In genomic region chr9:133996531-133997520, GRCh38 we compare ENCODE assay signal across 1 cellular context.
TF ChIP-seq lines count a peak whose summit lies in the region.

No MANE protein-coding gene starts in this region.

TF ChIP-seq in GM23338, 12 proteins besides CTCF, POLR2A, EP300 and RAD21 (continued from another document):
- TF ChIP-seq JUNB (IDR thresholded peaks at IDR 0.05; ENCODE audit: unreplicated experiment) (no peak), ETS1 (IDR thresholded peaks at IDR 0.05) (no peak), POLR2AphosphoS5 (IDR thresholded peaks at IDR 0.05; ENCODE audit: low read depth) (no peak), ZNF114 (CRISPR knock-in tag; IDR thresholded peaks at IDR 0.05) (no peak), NANOG (IDR thresholded peaks at IDR 0.05; ENCODE audit: borderline replicate concordance) (no peak), STAT1 (IDR thresholded peaks at IDR 0.05; ENCODE audit: unreplicated experiment) (no peak), ZNF331 (CRISPR knock-in tag; IDR thresholded peaks at IDR 0.05; ENCODE audit: low read depth) (no peak)
- TF ChIP-seq, protein P1, sequence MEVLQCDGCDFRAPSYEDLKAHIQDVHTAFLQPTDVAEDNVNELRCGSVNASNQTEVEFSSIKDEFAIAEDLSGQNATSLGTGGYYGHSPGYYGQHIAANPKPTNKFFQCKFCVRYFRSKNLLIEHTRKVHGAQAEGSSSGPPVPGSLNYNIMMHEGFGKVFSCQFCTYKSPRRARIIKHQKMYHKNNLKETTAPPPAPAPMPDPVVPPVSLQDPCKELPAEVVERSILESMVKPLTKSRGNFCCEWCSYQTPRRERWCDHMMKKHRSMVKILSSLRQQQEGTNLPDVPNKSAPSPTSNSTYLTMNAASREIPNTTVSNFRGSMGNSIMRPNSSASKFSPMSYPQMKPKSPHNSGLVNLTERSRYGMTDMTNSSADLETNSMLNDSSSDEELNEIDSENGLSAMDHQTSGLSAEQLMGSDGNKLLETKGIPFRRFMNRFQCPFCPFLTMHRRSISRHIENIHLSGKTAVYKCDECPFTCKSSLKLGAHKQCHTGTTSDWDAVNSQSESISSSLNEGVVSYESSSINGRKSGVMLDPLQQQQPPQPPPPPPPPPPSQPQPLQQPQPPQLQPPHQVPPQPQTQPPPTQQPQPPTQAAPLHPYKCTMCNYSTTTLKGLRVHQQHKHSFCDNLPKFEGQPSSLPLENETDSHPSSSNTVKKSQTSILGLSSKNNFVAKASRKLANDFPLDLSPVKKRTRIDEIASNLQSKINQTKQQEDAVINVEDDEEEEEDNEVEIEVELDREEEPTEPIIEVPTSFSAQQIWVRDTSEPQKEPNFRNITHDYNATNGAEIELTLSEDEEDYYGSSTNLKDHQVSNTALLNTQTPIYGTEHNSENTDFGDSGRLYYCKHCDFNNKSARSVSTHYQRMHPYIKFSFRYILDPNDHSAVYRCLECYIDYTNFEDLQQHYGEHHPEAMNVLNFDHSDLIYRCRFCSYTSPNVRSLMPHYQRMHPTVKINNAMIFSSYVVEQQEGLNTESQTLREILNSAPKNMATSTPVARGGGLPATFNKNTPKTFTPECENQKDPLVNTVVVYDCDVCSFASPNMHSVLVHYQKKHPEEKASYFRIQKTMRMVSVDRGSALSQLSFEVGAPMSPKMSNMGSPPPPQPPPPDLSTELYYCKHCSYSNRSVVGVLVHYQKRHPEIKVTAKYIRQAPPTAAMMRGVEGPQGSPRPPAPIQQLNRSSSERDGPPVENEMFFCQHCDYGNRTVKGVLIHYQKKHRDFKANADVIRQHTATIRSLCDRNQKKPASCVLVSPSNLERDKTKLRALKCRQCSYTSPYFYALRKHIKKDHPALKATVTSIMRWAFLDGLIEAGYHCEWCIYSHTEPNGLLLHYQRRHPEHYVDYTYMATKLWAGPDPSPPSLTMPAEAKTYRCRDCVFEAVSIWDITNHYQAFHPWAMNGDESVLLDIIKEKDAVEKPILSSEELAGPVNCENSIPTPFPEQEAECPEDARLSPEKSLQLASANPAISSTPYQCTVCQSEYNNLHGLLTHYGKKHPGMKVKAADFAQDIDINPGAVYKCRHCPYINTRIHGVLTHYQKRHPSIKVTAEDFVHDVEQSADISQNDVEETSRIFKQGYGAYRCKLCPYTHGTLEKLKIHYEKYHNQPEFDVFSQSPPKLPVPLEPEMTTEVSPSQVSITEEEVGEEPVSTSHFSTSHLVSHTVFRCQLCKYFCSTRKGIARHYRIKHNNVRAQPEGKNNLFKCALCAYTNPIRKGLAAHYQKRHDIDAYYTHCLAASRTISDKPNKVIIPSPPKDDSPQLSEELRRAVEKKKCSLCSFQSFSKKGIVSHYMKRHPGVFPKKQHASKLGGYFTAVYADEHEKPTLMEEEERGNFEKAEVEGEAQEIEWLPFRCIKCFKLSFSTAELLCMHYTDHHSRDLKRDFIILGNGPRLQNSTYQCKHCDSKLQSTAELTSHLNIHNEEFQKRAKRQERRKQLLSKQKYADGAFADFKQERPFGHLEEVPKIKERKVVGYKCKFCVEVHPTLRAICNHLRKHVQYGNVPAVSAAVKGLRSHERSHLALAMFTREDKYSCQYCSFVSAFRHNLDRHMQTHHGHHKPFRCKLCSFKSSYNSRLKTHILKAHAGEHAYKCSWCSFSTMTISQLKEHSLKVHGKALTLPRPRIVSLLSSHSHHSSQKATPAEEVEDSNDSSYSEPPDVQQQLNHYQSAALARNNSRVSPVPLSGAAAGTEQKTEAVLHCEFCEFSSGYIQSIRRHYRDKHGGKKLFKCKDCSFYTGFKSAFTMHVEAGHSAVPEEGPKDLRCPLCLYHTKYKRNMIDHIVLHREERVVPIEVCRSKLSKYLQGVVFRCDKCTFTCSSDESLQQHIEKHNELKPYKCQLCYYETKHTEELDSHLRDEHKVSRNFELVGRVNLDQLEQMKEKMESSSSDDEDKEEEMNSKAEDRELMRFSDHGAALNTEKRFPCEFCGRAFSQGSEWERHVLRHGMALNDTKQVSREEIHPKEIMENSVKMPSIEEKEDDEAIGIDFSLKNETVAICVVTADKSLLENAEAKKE (CRISPR knock-in tag; IDR thresholded peaks at IDR 0.05) = no peak
